ENCODE assay signal across 8 cellular contexts in the genomic region with DNA sequence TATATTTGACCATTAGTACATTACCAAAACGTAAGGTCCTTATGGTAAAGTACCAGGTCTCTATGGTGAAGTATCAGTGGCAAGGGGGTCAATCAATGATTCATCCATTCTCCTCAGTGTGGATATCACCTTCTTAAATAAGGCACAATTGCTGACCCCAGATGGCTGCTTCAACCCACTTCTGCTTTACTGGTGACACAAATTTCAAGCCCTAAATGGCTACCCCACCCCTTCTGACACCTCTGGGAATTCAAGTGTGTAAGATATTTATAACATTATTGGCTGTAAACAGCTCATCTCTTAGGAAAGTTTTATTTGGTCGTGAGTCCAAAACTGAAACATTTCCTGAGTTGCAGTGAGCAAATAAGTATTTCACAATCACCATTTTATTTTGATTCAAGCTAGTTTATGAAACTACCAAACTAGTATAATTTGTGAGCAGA. TPM values are rescaled to one million over a fixed set of nuclear protein-coding genes. Genes with fewer than 3 reads are reported as not detected.
DNase-seq lines count a peak whose midpoint lies in the region; ATAC-seq and TF ChIP-seq lines count a peak whose summit lies in the region.

No MANE protein-coding gene starts in this region.

- 33 to 42% (median 39%) methylated on average over 2 of the region's 2 CpGs for WGBS in spleen, 5 donors

- POLR2A ChIA-PET in activated naive CD8-positive, alpha-beta T cell treated with anti-CD3 and anti-CD28 coated beads, Interleukin-2, amount 10 ng/mL, durations not matched to agents 7 days and 5 days (lab: Charles Lee): interaction anchor here (0.5 to 1.0 kb wide), 2 partner anchors 33 to 78 kb away, joined by 3 read pairs; no protein-coding TSS in a partner anchor

- no peak overlapping the region for H3K27ac Mint-ChIP-seq in activated naive CD8-positive, alpha-beta T cell treated with anti-CD3 and anti-CD28 coated beads, Interleukin-2, amount 10 ng/mL, durations not matched to agents 7 days and 5 days
- no peak overlapping the region for H3K27ac Mint-ChIP-seq in activated naive CD8-positive, alpha-beta T cell treated with anti-CD3 and anti-CD28 coated beads for 36 hours
- H3K27ac Mint-ChIP-seq in effector memory CD8-positive, alpha-beta T cell: no peak overlapping the region
- H3K27ac Mint-ChIP-seq in activated T-helper 17 cell treated with anti-CD3 and anti-CD28 coated beads, Interleukin-2, amount 50 U/mL, for 72 hours: no peak overlapping the region
- H3K27ac Mint-ChIP-seq in activated naive CD4-positive, alpha-beta T cell treated with anti-CD3 and anti-CD28 coated beads, Interleukin-2, amount 10 ng/mL, durations not matched to agents 7 days and 5 days: no peak overlapping the region

- H3K27me3 Mint-ChIP-seq in activated naive CD8-positive, alpha-beta T cell treated with anti-CD3 and anti-CD28 coated beads, Interleukin-2, amount 10 ng/mL, durations not matched to agents 7 days and 5 days: no peaks in the 10 kb centered on the region
- H3K27me3 Mint-ChIP-seq in activated naive CD8-positive, alpha-beta T cell treated with anti-CD3 and anti-CD28 coated beads for 36 hours: no peaks in the 10 kb centered on the region
- no peaks in the 10 kb centered on the region for H3K27me3 Mint-ChIP-seq in effector memory CD8-positive, alpha-beta T cell
- H3K27me3 Mint-ChIP-seq in activated T-helper 17 cell treated with anti-CD3 and anti-CD28 coated beads, Interleukin-2, amount 50 U/mL, for 72 hours: no peaks in the 10 kb centered on the region
- no peaks in the 10 kb centered on the region for H3K27me3 Mint-ChIP-seq in activated naive CD4-positive, alpha-beta T cell treated with anti-CD3 and anti-CD28 coated beads, Interleukin-2, amount 10 ng/mL, durations not matched to agents 7 days and 5 days

- H3K4me1 ChIP-seq in spleen: peaks cover 16 to 98% (median 78%) of the 10 kb centered on the region in 6 donors

- DNase-seq in activated naive CD8-positive, alpha-beta T cell treated with anti-CD3 and anti-CD28 coated beads, Interleukin-2, amount 10 ng/mL, durations not matched to agents 7 days and 5 days: no peak
- DNase-seq in activated naive CD8-positive, alpha-beta T cell treated with anti-CD3 and anti-CD28 coated beads for 36 hours: no peak
- DNase-seq in HL-60 (ENCODE audit: low read depth in 1 of 2, low spot score in 1 of 2) (peak in 1 of 2 experiments; percentile 68), spleen (no peak), NCI-H526 (lab: John Stamatoyannopoulos, UW) (no peak)
- no peak for DNase-seq in effector memory CD8-positive, alpha-beta T cell
- no peak for DNase-seq in activated naive CD4-positive, alpha-beta T cell treated with anti-CD3 and anti-CD28 coated beads, Interleukin-2, amount 10 ng/mL, durations not matched to agents 7 days and 5 days

- peak overlapping the region; percentile 14 for H3K27ac ChIP-seq in HL-60 (replicated peaks)
- peak overlapping the region in 6 of 8 donors; percentile 45 to 66 (median 64) for H3K27ac ChIP-seq in spleen

- H3K4me3 Mint-ChIP-seq in activated naive CD8-positive, alpha-beta T cell treated with anti-CD3 and anti-CD28 coated beads, Interleukin-2, amount 10 ng/mL, durations not matched to agents 7 days and 5 days: peak overlapping the region; percentile 38
- H3K4me3 Mint-ChIP-seq in activated naive CD8-positive, alpha-beta T cell treated with anti-CD3 and anti-CD28 coated beads for 36 hours: no peak overlapping the region
- H3K4me3 Mint-ChIP-seq in effector memory CD8-positive, alpha-beta T cell: no peak overlapping the region
- H3K4me3 Mint-ChIP-seq in activated T-helper 17 cell treated with anti-CD3 and anti-CD28 coated beads, Interleukin-2, amount 50 U/mL, for 72 hours: no peak overlapping the region
- H3K4me3 Mint-ChIP-seq in activated naive CD4-positive, alpha-beta T cell treated with anti-CD3 and anti-CD28 coated beads, Interleukin-2, amount 10 ng/mL, durations not matched to agents 7 days and 5 days: no peak overlapping the region

- peaks cover 14% of the 10 kb centered on the region for H3K36me3 Mint-ChIP-seq in activated naive CD8-positive, alpha-beta T cell treated with anti-CD3 and anti-CD28 coated beads, Interleukin-2, amount 10 ng/mL, durations not matched to agents 7 days and 5 days
- peaks cover 16% of the 10 kb centered on the region for H3K36me3 Mint-ChIP-seq in activated naive CD8-positive, alpha-beta T cell treated with anti-CD3 and anti-CD28 coated beads for 36 hours
- peaks cover 4% of the 10 kb centered on the region for H3K36me3 Mint-ChIP-seq in effector memory CD8-positive, alpha-beta T cell (ENCODE audit: insufficient read depth)
- no peaks in the 10 kb centered on the region for H3K36me3 Mint-ChIP-seq in activated T-helper 17 cell treated with anti-CD3 and anti-CD28 coated beads, Interleukin-2, amount 50 U/mL, for 72 hours (ENCODE audit: low read depth)
- peaks cover 12% of the 10 kb centered on the region for H3K36me3 Mint-ChIP-seq in activated naive CD4-positive, alpha-beta T cell treated with anti-CD3 and anti-CD28 coated beads, Interleukin-2, amount 10 ng/mL, durations not matched to agents 7 days and 5 days

- intact Hi-C loops in spleen (cut with DNase I; ENCODE audit: low total_unique reads): loop anchor here (10.0 kb wide), 3 partner anchors 79 to 259 kb away; no protein-coding TSS in a partner anchor

- peaks cover 10% of the 10 kb centered on the region for H3K9me3 Mint-ChIP-seq in activated naive CD8-positive, alpha-beta T cell treated with anti-CD3 and anti-CD28 coated beads, Interleukin-2, amount 10 ng/mL, durations not matched to agents 7 days and 5 days
- H3K9me3 Mint-ChIP-seq in activated naive CD8-positive, alpha-beta T cell treated with anti-CD3 and anti-CD28 coated beads for 36 hours: peaks cover 2% of the 10 kb centered on the region
- H3K9me3 Mint-ChIP-seq in effector memory CD8-positive, alpha-beta T cell: no peaks in the 10 kb centered on the region
- no peaks in the 10 kb centered on the region for H3K9me3 Mint-ChIP-seq in activated T-helper 17 cell treated with anti-CD3 and anti-CD28 coated beads, Interleukin-2, amount 50 U/mL, for 72 hours
- peaks cover 4% of the 10 kb centered on the region for H3K9me3 Mint-ChIP-seq in activated naive CD4-positive, alpha-beta T cell treated with anti-CD3 and anti-CD28 coated beads, Interleukin-2, amount 10 ng/mL, durations not matched to agents 7 days and 5 days

- no peaks in the 10 kb centered on the region for H3K9me3 ChIP-seq in spleen

- peaks cover 43% of the 10 kb centered on the region for H3K4me1 Mint-ChIP-seq in activated naive CD8-positive, alpha-beta T cell treated with anti-CD3 and anti-CD28 coated beads, Interleukin-2, amount 10 ng/mL, durations not matched to agents 7 days and 5 days
- H3K4me1 Mint-ChIP-seq in activated naive CD8-positive, alpha-beta T cell treated with anti-CD3 and anti-CD28 coated beads for 36 hours: peaks cover 56% of the 10 kb centered on the region
- peaks cover 26 to 38% of the 10 kb centered on the region in 2 donors for H3K4me1 Mint-ChIP-seq in effector memory CD8-positive, alpha-beta T cell (ENCODE audit: low read depth in 2 of 2)
- H3K4me1 Mint-ChIP-seq in activated T-helper 17 cell treated with anti-CD3 and anti-CD28 coated beads, Interleukin-2, amount 50 U/mL, for 72 hours: peaks cover 33% of the 10 kb centered on the region
- peaks cover 38% of the 10 kb centered on the region for H3K4me1 Mint-ChIP-seq in activated naive CD4-positive, alpha-beta T cell treated with anti-CD3 and anti-CD28 coated beads, Interleukin-2, amount 10 ng/mL, durations not matched to agents 7 days and 5 days

- H3K27me3 ChIP-seq in HL-60 (ENCODE audit: insufficient read depth, poor library complexity, severe bottlenecking) (no peaks in the 10 kb centered on the region), spleen (replicated peaks in 1 of 7) (no peaks in the 10 kb centered on the region)

- ATAC-seq in activated naive CD8-positive, alpha-beta T cell treated with anti-CD3 and anti-CD28 coated beads, Interleukin-2, amount 10 ng/mL, durations not matched to agents 7 days and 5 days (ENCODE audit: low read depth): no peak
- peak; percentile 41 for ATAC-seq in effector memory CD8-positive, alpha-beta T cell (replicated peaks)
- no peak for ATAC-seq in activated T-helper 17 cell treated with anti-CD3 and anti-CD28 coated beads, Interleukin-2, amount 50 U/mL, for 72 hours (replicated peaks)

- no peak for TF ChIP-seq CTCF in HL-60 (IDR thresholded peaks at IDR 0.05; ENCODE audit: insufficient read depth, low read length)
- no peak for TF ChIP-seq CTCF in spleen (IDR thresholded peaks at IDR 0.05 in 8 of 11, conservative IDR thresholded peaks at IDR 0.05 in 3 of 11)

- no peak for TF ChIP-seq POLR2A in spleen (IDR thresholded peaks at IDR 0.05)

- CTCF ChIA-PET in activated naive CD4-positive, alpha-beta T cell treated with anti-CD3 and anti-CD28 coated beads, Interleukin-2, amount 10 ng/mL, durations not matched to agents 7 days and 5 days (lab: Charles Lee): interaction anchor here (0.9 to 3.7 kb wide), 11 partner anchors 8 to 1066 kb away, joined by 3 to 20 read pairs (median 3); a partner anchor contains a TSS

- peaks cover 0 to 1% (median 0%) of the 10 kb centered on the region in 6 donors for H3K36me3 ChIP-seq in spleen

- no peak overlapping the region for H3K4me3 ChIP-seq in HL-60 (replicated peaks; ENCODE audit: insufficient read depth, low read length)
- H3K4me3 ChIP-seq in spleen: peak overlapping the region in 1 of 8 donors; percentile 10

RNA-seq across cellular contexts. Expression of a gene that starts 7.9 kb away (rescaled TPM):
- 1 to 10 TPM; 9.3 to 9.9 TPM for total RNA-seq in activated naive CD8-positive, alpha-beta T cell treated with anti-CD3 and anti-CD28 coated beads, Interleukin-2, amount 10 ng/mL, durations not matched to agents 7 days and 5 days
- 10 to 100 TPM; 15.9 to 16.7 TPM for total RNA-seq in activated naive CD8-positive, alpha-beta T cell treated with anti-CD3 and anti-CD28 coated beads for 36 hours
- total RNA-seq in spleen: 1 to 10 TPM; 7.0 to 9.2 (median 8.0) TPM
- 1 to 10 TPM; 7.9 to 9.1 (median 9.0) TPM for polyA plus RNA-seq in spleen
- 10 to 100 TPM in 1 of 2 donors, 1 to 10 TPM in 1; 9.7 to 10.6 TPM for total RNA-seq in activated T-helper 17 cell treated with anti-CD3 and anti-CD28 coated beads, Interleukin-2, amount 50 U/mL, for 72 hours

RNA-seq across cellular contexts. Expression of a gene that starts 34.3 kb away (rescaled TPM):
- total RNA-seq in activated naive CD8-positive, alpha-beta T cell treated with anti-CD3 and anti-CD28 coated beads, Interleukin-2, amount 10 ng/mL, durations not matched to agents 7 days and 5 days: 100 to 1,000 TPM; 134 to 142 TPM
- total RNA-seq in activated naive CD8-positive, alpha-beta T cell treated with anti-CD3 and anti-CD28 coated beads for 36 hours: 10 to 100 TPM; 93.3 to 97.9 TPM
- 100 to 1,000 TPM; 107 to 146 (median 124) TPM for total RNA-seq in spleen
- polyA plus RNA-seq in spleen: 10 to 100 TPM; 18.0 to 33.7 (median 28.3) TPM
- total RNA-seq in activated T-helper 17 cell treated with anti-CD3 and anti-CD28 coated beads, Interleukin-2, amount 50 U/mL, for 72 hours: 10 to 100 TPM; 76.0 to 80.1 TPM
